In genomic region chr17:81672504-81672903, GRCh38 we compare ENCODE assay signal across 26 cellular contexts. TPM values are rescaled to one million over a fixed set of nuclear protein-coding genes. Genes with fewer than 3 reads are reported as not detected.
"Had no signal": no experiment of that assay in that cellular context is flagged by ENCODE, and none has a peak within 500 bp of the region (broad histone marks: within the 10 kb centered on the region; RNA-seq: fewer than 3 reads in every experiment).

No MANE protein-coding gene starts in this region.

- H3K9me3 ChIP-seq: ascending aorta, body of pancreas, MG63, Peyer's patch had no signal

- H3K27me3 Mint-ChIP-seq: activated CD4-positive, alpha-beta T cell treated with anti-CD3 and anti-CD28 coated beads for 36 hours; activated naive CD8-positive, alpha-beta T cell treated with anti-CD3 and anti-CD28 coated beads, Interleukin-2, amount 50 U/mL, for 24 hours had no signal

- H3K9me3 Mint-ChIP-seq: activated naive CD4-positive, alpha-beta T cell treated with anti-CD3 and anti-CD28 coated beads, Interleukin-2, amount 50 U/mL, for 72 hours; activated naive CD8-positive, alpha-beta T cell treated with anti-CD3 and anti-CD28 coated beads, Interleukin-2, amount 50 U/mL, for 24 hours; activated T-cell treated with anti-CD3 and anti-CD28 coated beads, Interleukin-2, amount 50 U/mL, for 4 hours had no signal

- DNase-seq: activated CD4-positive, alpha-beta T cell treated with anti-CD3 and anti-CD28 coated beads for 36 hours; activated CD4-positive, alpha-beta T cell treated with anti-CD3 and anti-CD28 coated beads, Interleukin-2, amount 50 U/mL, for 4 hours; activated CD8-positive, alpha-beta memory T cell treated with anti-CD3 and anti-CD28 coated beads for 24 hours; activated effector memory CD4-positive, alpha-beta T cell treated with anti-CD3 and anti-CD28 coated beads, Interleukin-2, amount 50 U/mL, for 16 hours; activated naive CD4-positive, alpha-beta T cell treated with Interleukin-2 at 50 U/mL for 16 hours; activated naive CD8-positive, alpha-beta T cell treated with anti-CD3 and anti-CD28 coated beads, Interleukin-2, amount 50 U/mL, for 24 hours; activated T-cell treated with anti-CD3 and anti-CD28 coated beads, Interleukin-2, amount 50 U/mL, for 4 hours; amniotic stem cell; body of pancreas; central memory CD4-positive, alpha-beta T cell; MG63; MV-4-11; NCI-H1092 treated with DMSO at 0.1 percent for 48 hours; NCI-H1417 treated with DMSO at 0.1 percent for 48 hours; NCI-H1694; NCI-H2029; NCI-H2107; NCI-H446; NCI-H524; Peyer's patch; T-helper 1 cell; WERI-Rb-1 had no signal

- ATAC-seq: activated CD4-positive, alpha-beta T cell treated with anti-CD3 and anti-CD28 coated beads for 36 hours; activated naive CD4-positive, alpha-beta T cell treated with anti-CD3 and anti-CD28 coated beads, Interleukin-2, amount 50 U/mL, for 72 hours; activated naive CD8-positive, alpha-beta T cell treated with anti-CD3 and anti-CD28 coated beads, Interleukin-2, amount 50 U/mL, for 24 hours; activated T-cell treated with anti-CD3 and anti-CD28 coated beads, Interleukin-2, amount 50 U/mL, for 4 hours; body of pancreas had no signal

- H3K27ac ChIP-seq: ascending aorta, body of pancreas, Peyer's patch, SK-N-MC, WERI-Rb-1 had no signal

- H3K4me3 ChIP-seq: ascending aorta, body of pancreas, MG63, Peyer's patch, SK-N-MC had no signal

- H3K27me3 ChIP-seq: ascending aorta, body of pancreas, MG63, Peyer's patch had no signal

- H3K4me3 Mint-ChIP-seq: activated CD4-positive, alpha-beta T cell treated with anti-CD3 and anti-CD28 coated beads for 36 hours; activated naive CD8-positive, alpha-beta T cell treated with anti-CD3 and anti-CD28 coated beads, Interleukin-2, amount 50 U/mL, for 24 hours; activated T-cell treated with anti-CD3 and anti-CD28 coated beads, Interleukin-2, amount 50 U/mL, for 4 hours had no signal

- H3K27ac Mint-ChIP-seq: activated CD4-positive, alpha-beta T cell treated with anti-CD3 and anti-CD28 coated beads for 36 hours; activated naive CD8-positive, alpha-beta T cell treated with anti-CD3 and anti-CD28 coated beads, Interleukin-2, amount 50 U/mL, for 24 hours had no signal

RNA-seq across cellular contexts. Expression of gene PDE6G, which starts 16.2 kb away (rescaled TPM):
- total RNA-seq: ascending aorta, body of pancreas, bronchial epithelial cell, Peyer's patch had no signal
